Comparison of ENCODE assay signal across 9 cellular contexts in the genomic region with DNA sequence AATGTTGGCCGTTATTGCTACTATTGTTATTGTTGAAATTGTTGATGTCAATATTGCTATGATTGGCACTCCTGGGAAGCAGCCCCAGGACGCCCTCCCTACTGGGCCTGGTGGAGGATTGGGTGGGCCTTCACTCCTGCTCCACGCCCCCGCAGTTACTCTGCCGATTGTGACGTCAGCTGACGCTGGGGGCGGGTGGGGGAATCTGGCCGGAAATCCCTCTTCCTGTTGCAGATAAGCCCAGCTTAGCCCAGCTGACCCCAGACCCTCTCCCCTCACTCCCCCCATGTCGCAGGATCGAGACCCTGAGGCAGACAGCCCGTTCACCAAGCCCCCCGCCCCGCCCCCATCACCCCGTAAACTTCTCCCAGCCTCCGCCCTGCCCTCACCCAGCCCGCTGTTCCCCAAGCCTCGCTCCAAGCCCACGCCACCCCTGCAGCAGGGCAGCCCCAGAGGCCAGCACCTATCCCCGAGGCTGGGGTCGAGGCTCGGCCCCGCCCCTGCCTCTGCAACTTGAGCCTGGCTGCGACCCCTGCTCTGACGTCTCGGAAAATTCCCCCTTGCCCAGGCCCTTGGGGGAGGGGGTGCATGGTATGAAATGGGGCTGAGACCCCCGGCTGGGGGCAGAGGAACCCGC. TPM values are rescaled to one million over a fixed set of nuclear protein-coding genes. Genes with fewer than 3 reads are reported as not detected.
DNase-seq lines count a peak whose midpoint lies in the region; ATAC-seq and TF ChIP-seq lines count a peak whose summit lies in the region.
"Had no signal": no experiment of that assay in that cellular context is flagged by ENCODE, and none has a peak within 500 bp of the region (broad histone marks: within the 10 kb centered on the region; RNA-seq: fewer than 3 reads in every experiment).

A gene with protein sequence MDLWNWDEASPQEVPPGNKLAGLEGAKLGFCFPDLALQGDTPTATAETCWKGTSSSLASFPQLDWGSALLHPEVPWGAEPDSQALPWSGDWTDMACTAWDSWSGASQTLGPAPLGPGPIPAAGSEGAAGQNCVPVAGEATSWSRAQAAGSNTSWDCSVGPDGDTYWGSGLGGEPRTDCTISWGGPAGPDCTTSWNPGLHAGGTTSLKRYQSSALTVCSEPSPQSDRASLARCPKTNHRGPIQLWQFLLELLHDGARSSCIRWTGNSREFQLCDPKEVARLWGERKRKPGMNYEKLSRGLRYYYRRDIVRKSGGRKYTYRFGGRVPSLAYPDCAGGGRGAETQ (plus strand): TSS at position 231 of the 637 bp plus-strand sequence. CDS start 716 bp downstream, outside the sequence.

- no peak for TF ChIP-seq POLR2A in lower leg skin (IDR thresholded peaks at IDR 0.05)

- no peak within 1 kb of the TSS for H3K4me3 ChIP-seq in colonic mucosa
- no peak within 1 kb of the TSS for H3K4me3 ChIP-seq in lower leg skin (ENCODE audit: low read depth, poor library complexity, severe bottlenecking)

- CTCF ChIA-PET in GM10248 (lab: Yijun Ruan, JAX): no interaction called here

- peak within 1 kb of the TSS; percentile 36 for H3K27ac Mint-ChIP-seq in T-helper 1 cell treated with Interleukin-12 subunit alpha and Interleukin-12 subunit beta and Interleukin-4 antibody, amounts not matched to agents 30 μg/mL and 1 μg/mL, for 36 hours
- H3K27ac Mint-ChIP-seq in progenitor cell of endocrine pancreas: no peak within 1 kb of the TSS

- POLR2A ChIA-PET in GM10248 (lab: Yijun Ruan, JAX): no interaction called here

- no peak for TF ChIP-seq CTCF in GM10248 (IDR thresholded peaks at IDR 0.05; ENCODE audit: control extremely low read depth, extremely low read depth, low read depth, missing control alignments)
- TF ChIP-seq CTCF in colonic mucosa (IDR thresholded peaks at IDR 0.05): no peak
- TF ChIP-seq CTCF in progenitor cell of endocrine pancreas (IDR thresholded peaks at IDR 0.05; ENCODE audit: unreplicated experiment): no peak
- TF ChIP-seq CTCF in lower leg skin (IDR thresholded peaks at IDR 0.05): no peak

- peaks cover 9% of the 10 kb centered on the region for H3K36me3 Mint-ChIP-seq in T-helper 1 cell treated with Interleukin-12 subunit alpha and Interleukin-12 subunit beta and Interleukin-4 antibody, amounts not matched to agents 30 μg/mL and 1 μg/mL, for 36 hours (ENCODE audit: low read depth)
- H3K36me3 Mint-ChIP-seq in progenitor cell of endocrine pancreas (ENCODE audit: insufficient read depth): peaks cover 4% of the 10 kb centered on the region

- H3K27me3 Mint-ChIP-seq in T-helper 1 cell treated with Interleukin-12 subunit alpha and Interleukin-12 subunit beta and Interleukin-4 antibody, amounts not matched to agents 30 μg/mL and 1 μg/mL, for 36 hours (ENCODE audit: low read depth): no peaks in the 10 kb centered on the region
- H3K27me3 Mint-ChIP-seq in progenitor cell of endocrine pancreas: peaks cover 7% of the 10 kb centered on the region

- no peaks in the 10 kb centered on the region for H3K9me3 Mint-ChIP-seq in T-helper 1 cell treated with Interleukin-12 subunit alpha and Interleukin-12 subunit beta and Interleukin-4 antibody, amounts not matched to agents 30 μg/mL and 1 μg/mL, for 36 hours
- H3K9me3 Mint-ChIP-seq in progenitor cell of endocrine pancreas (ENCODE audit: low read depth): no peaks in the 10 kb centered on the region

- no peaks in the 10 kb centered on the region for H3K9me3 ChIP-seq in colonic mucosa
- H3K9me3 ChIP-seq: neutrophil had no signal

- peak within 1 kb of the TSS in 1 of 2 donors; percentile 12 for H3K9ac ChIP-seq in colonic mucosa (ENCODE audit: low read depth in 2 of 2, low read length in 2 of 2)

- peak; percentile 66 for DNase-seq in GM10248 (ENCODE audit: extremely low spot score)
- peak; percentile 38 for DNase-seq in colonic mucosa
- DNase-seq in progenitor cell of endocrine pancreas (ENCODE audit: low spot score, unreplicated experiment): no peak
- no peak for DNase-seq in NCI-H345 (lab: John Stamatoyannopoulos, UW)
- no peak for DNase-seq in lower leg skin (ENCODE audit: low spot score in 2 of 2)

- peak within 1 kb of the TSS; percentile 94 for H3K4me3 Mint-ChIP-seq in T-helper 1 cell treated with Interleukin-12 subunit alpha and Interleukin-12 subunit beta and Interleukin-4 antibody, amounts not matched to agents 30 μg/mL and 1 μg/mL, for 36 hours
- peak within 1 kb of the TSS; percentile 53 for H3K4me3 Mint-ChIP-seq in progenitor cell of endocrine pancreas (ENCODE audit: low read depth)

- ATAC-seq in HG02588 (IDR thresholded peaks at IDR 0.05; ENCODE audit: unreplicated experiment) (no peak), GM19455 (IDR thresholded peaks at IDR 0.05; ENCODE audit: unreplicated experiment) (no peak)

- intact Hi-C loops in colonic mucosa (cut with DNase I): no loop called here
- intact Hi-C loops in lower leg skin (cut with DNase I; ENCODE audit: low total_unique reads): no loop called here

- no peak within 1 kb of the TSS for H3K27ac ChIP-seq in colonic mucosa

- H3K4me1 Mint-ChIP-seq in T-helper 1 cell treated with Interleukin-12 subunit alpha and Interleukin-12 subunit beta and Interleukin-4 antibody, amounts not matched to agents 30 μg/mL and 1 μg/mL, for 36 hours (ENCODE audit: low read depth): peaks cover 19% of the 10 kb centered on the region
- peaks cover 7% of the 10 kb centered on the region for H3K4me1 Mint-ChIP-seq in progenitor cell of endocrine pancreas (ENCODE audit: low read depth)

- WGBS in lower leg skin, 2 donors: 14 to 25% methylated on average over 25 to 28 of the region's 28 CpGs

- no peaks in the 10 kb centered on the region for H3K36me3 ChIP-seq in colonic mucosa

- no peaks in the 10 kb centered on the region for H3K27me3 ChIP-seq in colonic mucosa

- H3K4me1 ChIP-seq in colonic mucosa: no peaks in the 10 kb centered on the region

RNA-seq across cellular contexts. Expression of the gene that starts here (rescaled TPM):
- 1 to 10 TPM; 1.4 to 1.9 TPM for total RNA-seq in colonic mucosa
- total RNA-seq in progenitor cell of endocrine pancreas: 1.0 and 1.3 TPM in 2 replicates
- total RNA-seq in lower leg skin: 1 to 10 TPM in 3 of 4 donors, not detected in 1; 1.2 to 1.8 (median 1.6) TPM

Comparison
In these comparisons a context has a peak if more than half of its experiments do, and no peak if none do; other contexts are left out.
1. DNase-seq: peak in GM10248 (single experiment) and colonic mucosa (single experiment); none in progenitor cell of endocrine pancreas (single experiment), NCI-H345 (single experiment) and lower leg skin (0 of 2).